Comparison of ENCODE assay signal across 8 cellular contexts in genomic region chr9:6054280-6055099, GRCh38. TPM values are rescaled to one million over a fixed set of nuclear protein-coding genes. Genes with fewer than 3 reads are reported as not detected.
A peak's percentile ranks its signal among the peaks of the same experiment; 100 is the strongest.
DNase-seq lines count a peak whose midpoint lies in the region; ATAC-seq, FAIRE-seq and TF ChIP-seq lines count a peak whose summit lies in the region.

No MANE protein-coding gene starts in this region.

- 8% methylated on average over 3 of the region's 3 CpGs for WGBS in HepG2 (ENCODE audit: low lambda C conversion rate)

- ATAC-seq in HepG2 (peak; percentile 94), HG02759 (IDR thresholded peaks at IDR 0.05; ENCODE audit: unreplicated experiment) (no peak)

- BruUV-seq in HepG2 (replicated peaks; lab: Mats Ljungman, UMichigan), result no TSS peak

- H3K9me3 ChIP-seq in colonic mucosa (no peaks in the 10 kb centered on the region), HepG2 (ENCODE audit: low read length) (no peaks in the 10 kb centered on the region)

- CTCF ChIA-PET in HepG2 (lab: Yijun Ruan, JAX; ENCODE audit: low intra/inter-chr PET ratio, low total read pairs), result interaction anchor here (1.0 to 3.1 kb wide), 4 partner anchors 155 to 251 kb away, joined by 3 to 38 read pairs (median 18); no protein-coding TSS in a partner anchor

- no peak overlapping the region for H3K4me3 ChIP-seq in colonic mucosa
- H3K4me3 ChIP-seq in HepG2 (replicated peaks in 1 of 3; ENCODE audit: insufficient read depth in 1 of 3, low read depth in 2 of 3, low read length in 3 of 3), result no peak overlapping the region

- no peak for TF ChIP-seq POLR2A in H54 (IDR thresholded peaks at IDR 0.05; ENCODE audit: low read depth, low read length)
- TF ChIP-seq POLR2A in HepG2 (IDR thresholded peaks at IDR 0.05; ENCODE audit: insufficient read depth in 1 of 2, low read depth in 2 of 2, low read length in 2 of 2), result no peak

- no peaks in the 10 kb centered on the region for H4K20me1 ChIP-seq in HepG2 (ENCODE audit: insufficient read depth, low read length)

- H3K4me1 ChIP-seq in colonic mucosa (no peaks in the 10 kb centered on the region), HepG2 (ENCODE audit: insufficient read depth, low read length) (peaks cover 4% of the 10 kb centered on the region; the same call in 1 of the 2 replicates)

- peak; percentile 71 for DNase-seq in COR-L47 (lab: John Stamatoyannopoulos, UW)
- no peak for DNase-seq in H54 (ENCODE audit: insufficient read length, low spot score)
- DNase-seq in NCI-H2227 (lab: John Stamatoyannopoulos, UW; ENCODE audit: unreplicated experiment), result peak; percentile 80
- DNase-seq in activated CD4-positive, CD25-positive, alpha-beta regulatory T cell treated with anti-CD3 and anti-CD28 coated beads, Interleukin-2, amount 50 U/mL, for 72 hours, result peak; percentile 54
- DNase-seq in colonic mucosa, result peak; percentile 63
- DNase-seq in HepG2 (ENCODE audit: low spot score), result peak; percentile 65
- peak; percentile 26 to 53 (median 36) for DNase-seq in stimulated activated CD4-positive, alpha-beta T cell treated with anti-CD3 and anti-CD28 coated beads, TNF-alpha, amount 100 ng/mL, for 48 hours (ENCODE audit: low read depth in 3 of 3)

- H3K9ac ChIP-seq in colonic mucosa (ENCODE audit: low read depth in 2 of 2, low read length in 2 of 2) (no peak overlapping the region), HepG2 (ENCODE audit: insufficient read depth, low read depth, low read length) (no peak overlapping the region)

- H3K27me3 ChIP-seq in colonic mucosa (no peaks in the 10 kb centered on the region), HepG2 (ENCODE audit: control insufficient read depth in 1 of 2, insufficient read depth in 2 of 2, low read length in 2 of 2) (no peaks in the 10 kb centered on the region)

- H3K4me2 ChIP-seq in HepG2 (ENCODE audit: low read depth, low read length), result no peak overlapping the region

- TF ChIP-seq RAD21 in HepG2 (CRISPR knock-in tag; IDR thresholded peaks at IDR 0.05), result peak; percentile 48

- in situ Hi-C loops in HepG2 (cut with HindIII; ENCODE audit: extremely low pct_ligation_motif_present, low pct_unique_long_range_greater_than_20kb), result loop anchor here (10.0 kb wide), 1 partner anchor 250 kb away; no protein-coding TSS in a partner anchor

- H3K36me3 ChIP-seq in colonic mucosa, result no peaks in the 10 kb centered on the region
- H3K36me3 ChIP-seq in HepG2 (replicated peaks in 1 of 2; ENCODE audit: control insufficient read depth in 1 of 2, insufficient read depth in 2 of 2, low read length in 2 of 2), result no peaks in the 10 kb centered on the region

- no peaks in the 10 kb centered on the region for H3K79me2 ChIP-seq in HepG2 (ENCODE audit: insufficient read depth, low read length)

- TF ChIP-seq CTCF in colonic mucosa (IDR thresholded peaks at IDR 0.05) (peak; percentile 80), HepG2 (CRISPR knock-in tag; IDR thresholded peaks at IDR 0.05) (peak; percentile 83)

- FAIRE-seq in H54 (lab: Jason Lieb, UNC) (peak; percentile 78), HepG2 (lab: Jason Lieb, UNC) (no peak)

- TF ChIP-seq EP300 in HepG2 (IDR thresholded peaks at IDR 0.05; ENCODE audit: low read depth in 2 of 2, low read length in 2 of 2), result no peak
- no peak for TF ChIP-seq EP300 in HepG2 (CRISPR knock-in tag; IDR thresholded peaks at IDR 0.05; ENCODE audit: borderline replicate concordance)

- no peak overlapping the region for H2AFZ ChIP-seq in HepG2 (ENCODE audit: low read length)

- intact Hi-C loops in colonic mucosa (cut with DNase I), result loop anchor here (5.0 kb wide), 2 partner anchors 167 to 253 kb away; no protein-coding TSS in a partner anchor
- intact Hi-C loops in HepG2 (cut with micrococcal nuclease; ENCODE audit: unreplicated experiment), result loop anchor here (1.0 to 5.0 kb wide), 4 partner anchors 53 to 252 kb away; no protein-coding TSS in a partner anchor

- POLR2A ChIA-PET in HepG2 (lab: Yijun Ruan, JAX), result interaction anchor here (0.5 to 1.0 kb wide), 2 partner anchors 46 to 152 kb away, joined by 3 read pairs; a partner anchor contains a TSS

- no peak overlapping the region for H3K27ac ChIP-seq in colonic mucosa
- no peak overlapping the region for H3K27ac ChIP-seq in HepG2 (ENCODE audit: extremely low read length, insufficient read depth, low read length)

TF ChIP-seq in HepG2, 621 proteins besides CTCF, POLR2A, EP300 and RAD21 (continues in another document):
- TF ChIP-seq MAZ (IDR thresholded peaks at IDR 0.05; ENCODE audit: borderline replicate concordance, low read depth, low read length), result no peak
- TF ChIP-seq MAZ (CRISPR knock-in tag; IDR thresholded peaks at IDR 0.05; ENCODE audit: low read depth), result no peak
- TF ChIP-seq AGO1 (IDR thresholded peaks at IDR 0.05; ENCODE audit: low read depth, low read length, poor library complexity, severe bottlenecking), result no peak
- no peak for TF ChIP-seq HMG20A (CRISPR knock-in tag; IDR thresholded peaks at IDR 0.05; ENCODE audit: borderline replicate concordance)
- peak; percentile 80 for TF ChIP-seq SMC3 (IDR thresholded peaks at IDR 0.05; ENCODE audit: low read length)
- 0 out of 4 replicates have a peak, but pooled peaks of 1 of the 2 experiments have one; percentile 21 for TF ChIP-seq KLF16 (CRISPR knock-in tag; IDR thresholded peaks at IDR 0.05)
- no peak for TF ChIP-seq ZNF33A (CRISPR knock-in tag; IDR thresholded peaks at IDR 0.05; ENCODE audit: borderline replicate concordance)
- no peak for TF ChIP-seq NR3C1 (CRISPR knock-in tag; IDR thresholded peaks at IDR 0.05)
- TF ChIP-seq ZNF350 (CRISPR knock-in tag; IDR thresholded peaks at IDR 0.05; ENCODE audit: borderline replicate concordance, low read depth), result no peak
- TF ChIP-seq CEBPZ (IDR thresholded peaks at IDR 0.05; ENCODE audit: low read length), result no peak
- TF ChIP-seq TFDP1 (CRISPR knock-in tag; IDR thresholded peaks at IDR 0.05; ENCODE audit: borderline replicate concordance), result no peak
- no peak for TF ChIP-seq ZFP62 (CRISPR knock-in tag; IDR thresholded peaks at IDR 0.05)
- no peak for TF ChIP-seq GFI1 (CRISPR knock-in tag; IDR thresholded peaks at IDR 0.05; ENCODE audit: borderline replicate concordance)
- peak; percentile 77 for TF ChIP-seq STAG1 (CRISPR knock-in tag; IDR thresholded peaks at IDR 0.05)
- no peak for TF ChIP-seq ZNF337 (CRISPR knock-in tag; IDR thresholded peaks at IDR 0.05; ENCODE audit: borderline replicate concordance, low read depth)

RNA-seq across cellular contexts. Expression of gene RANBP6, which starts 39.1 kb away (rescaled TPM):
- 1 to 10 TPM; 6.7 to 9.9 TPM for total RNA-seq in colonic mucosa
- 26.0 and 37.7 TPM in 2 replicates for total RNA-seq in HepG2 (2016; rRNA removed; fragmentation: Illumina TruSeq; extraction: Trizol)
- total RNA-seq in HepG2 (2016; cell fraction: cytosol; rRNA removed; fragmentation: Illumina TruSeq; extraction: Trizol; ENCODE audit: low read depth), result 1.6 and 1.9 TPM in 2 replicates
- 26.2 and 36.2 TPM in 2 replicates for total RNA-seq in HepG2 (2016; cell fraction: insoluble cytoplasmic fraction; rRNA removed; fragmentation: Illumina TruSeq; extraction: Trizol)
- 6.7 and 9.0 TPM in 2 replicates for total RNA-seq in HepG2 (2016; cell fraction: membrane; rRNA removed; fragmentation: Illumina TruSeq; extraction: Trizol)
- total RNA-seq in HepG2 (2016; cell fraction: nucleus; rRNA removed; fragmentation: Illumina TruSeq; extraction: Trizol), result 35.1 and 35.2 TPM in 2 replicates
- polyA plus RNA-seq in HepG2 (2011; rRNA removed), result 7.2 and 7.5 TPM in 2 replicates
- polyA plus RNA-seq in HepG2 (2011; cell fraction: cytosol; rRNA removed), result 2.5 and 4.2 TPM in 2 replicates
- polyA plus RNA-seq in HepG2 (2011; cell fraction: nucleus; rRNA removed), result 5.1 and 7.8 TPM in 2 replicates
- 11.7 and 11.9 TPM in 2 replicates for polyA plus RNA-seq in HepG2 (2012)
- polyA plus RNA-seq in HepG2 (2016; cell fraction: cytosol; fragmentation: Illumina TruSeq; extraction: Trizol; ENCODE audit: low read depth), result 0.80 TPM in 2 replicates
- 17.9 and 18.2 TPM in 2 replicates for polyA plus RNA-seq in HepG2 (2016; cell fraction: insoluble cytoplasmic fraction; fragmentation: Illumina TruSeq; extraction: Trizol; ENCODE audit: low read depth)
- polyA plus RNA-seq in HepG2 (2016; cell fraction: membrane; fragmentation: Illumina TruSeq; extraction: Trizol; ENCODE audit: low read depth), result 3.1 and 3.2 TPM in 2 replicates
- polyA plus RNA-seq in HepG2 (2016; cell fraction: nucleus; fragmentation: Illumina TruSeq; extraction: Trizol; ENCODE audit: insufficient read depth, low read depth), result 23.4 and 24.6 TPM in 2 replicates
- polyA minus RNA-seq in HepG2 (2011; rRNA and poly(A)+ RNA removed; ENCODE audit: low replicate concordance), result 3.9 and 11.3 TPM in 2 replicates
- 7.6 and 8.4 TPM in 2 replicates for polyA minus RNA-seq in HepG2 (2011; cell fraction: cytosol; rRNA and poly(A)+ RNA removed)
- polyA minus RNA-seq in HepG2 (2011; cell fraction: nucleus; rRNA and poly(A)+ RNA removed), result 27.7 and 27.9 TPM in 2 replicates
